ENCODE assay signal across 1 cellular context in genomic region chr11:65042899-65043298, GRCh38.
TF ChIP-seq lines count a peak whose summit lies in the region.

No MANE protein-coding gene starts in this region.

TF ChIP-seq in A549, 52 proteins besides CTCF, POLR2A, EP300 and RAD21 (continued from another document):
- TF ChIP-seq REST (IDR thresholded peaks at IDR 0.05) (no peak), MYC (IDR thresholded peaks at IDR 0.05; ENCODE audit: borderline replicate concordance, low read length) (no peak), PBX3 (IDR thresholded peaks at IDR 0.05) (no peak), HOXB13 (CRISPR knock-in tag; IDR thresholded peaks at IDR 0.05; ENCODE audit: low read depth) (no peak), CBX2 (IDR thresholded peaks at IDR 0.05; ENCODE audit: borderline replicate concordance, low read depth) (no peak), CEBPB (IDR thresholded peaks at IDR 0.05) (no peak), ZFP36 (IDR thresholded peaks at IDR 0.05; ENCODE audit: borderline replicate concordance, partially characterized antibody) (no peak), EHMT2 (IDR thresholded peaks at IDR 0.05; ENCODE audit: low read depth) (no peak), POLR2AphosphoS2 (conservative IDR thresholded peaks at IDR 0.05; ENCODE audit: low read length) (no peak)
